Comparison of ENCODE assay signal across 8 cellular contexts in genomic region chr5:173331956-173332479, GRCh38. TPM values are rescaled to one million over a fixed set of nuclear protein-coding genes. Genes with fewer than 3 reads are reported as not detected.
DNase-seq lines count a peak whose midpoint lies in the region; TF ChIP-seq lines count a peak whose summit lies in the region.

No MANE protein-coding gene starts in this region.

- CTCF ChIA-PET in SK-N-SH (lab: Yijun Ruan, JAX) = interaction anchor here (0.5 to 13.7 kb wide), 32 partner anchors 9 to 1267 kb away, joined by 3 to 503 read pairs (median 4); partner anchors contain the start of gene ATP6V0E1

- DNase-seq in GM10266 (ENCODE audit: extremely low spot score) (peak; percentile 90), H7 (peak; percentile 89), MM.1S (peak; percentile 81), SK-N-SH (peak; percentile 91), cardiac muscle cell (ENCODE audit: low read depth in 1 of 2, low spot score in 1 of 2) (peak; percentile 92 to 93), renal cortical epithelial cell (ENCODE audit: low read depth) (peak; percentile 61), cerebellar nuclear complex (lab: John Stamatoyannopoulos, UW) (no peak)
- peak; percentile 85 for DNase-seq in activated naive CD4-positive, alpha-beta T cell treated with anti-CD3 and anti-CD28 coated beads, Interleukin-2, amount 50 U/mL, for 16 hours

- 61% methylated on average over 12 of the region's 16 CpGs for WGBS in SK-N-SH (ENCODE audit: low lambda C conversion rate)

- H3K36me3 ChIP-seq in H7 (replicated peaks; ENCODE audit: control insufficient read depth, insufficient read depth, low read length) (no peaks in the 10 kb centered on the region), MM.1S (replicated peaks; ENCODE audit: insufficient read depth, low read length) (no peaks in the 10 kb centered on the region), SK-N-SH (replicated peaks in 1 of 2; ENCODE audit: control insufficient read depth in 1 of 2, insufficient read depth in 2 of 2, low read length in 1 of 2) (no peaks in the 10 kb centered on the region), cardiac muscle cell (no peaks in the 10 kb centered on the region)

- H3K9ac ChIP-seq in MM.1S (ENCODE audit: low read length) (no peak overlapping the region), SK-N-SH (no peak overlapping the region)

- H3K79me2 ChIP-seq in MM.1S (ENCODE audit: low read length) (no peaks in the 10 kb centered on the region), SK-N-SH (ENCODE audit: insufficient read depth) (peaks cover 8% of the 10 kb centered on the region; the same call in 1 of the 2 replicates)

- H3K27ac ChIP-seq in MM.1S (ENCODE audit: low read length) (no peak overlapping the region), SK-N-SH (ENCODE audit: low read depth in 2 of 2, low read length in 1 of 2) (no peak overlapping the region; a peak in 1 of 4 replicates), cardiac muscle cell (no peak overlapping the region)

- no peaks in the 10 kb centered on the region for H3F3A ChIP-seq in MM.1S (ENCODE audit: insufficient read depth, low read length)
- peaks cover 26% of the 10 kb centered on the region for H3F3A ChIP-seq in SK-N-SH (replicated peaks; ENCODE audit: insufficient read depth)

- H4K20me1 ChIP-seq in MM.1S (ENCODE audit: insufficient read depth, low read length) = no peaks in the 10 kb centered on the region
- no peaks in the 10 kb centered on the region for H4K20me1 ChIP-seq in SK-N-SH (ENCODE audit: insufficient read depth)

- POLR2A ChIA-PET in SK-N-SH (lab: Yijun Ruan, JAX) = interaction anchor here (0.6 to 1.0 kb wide), 3 partner anchors 16 to 348 kb away, joined by 3 to 7 read pairs (median 4); partner anchors contain the start of gene ATP6V0E1

- TF ChIP-seq EP300 in SK-N-SH (IDR thresholded peaks at IDR 0.05; ENCODE audit: borderline replicate concordance in 1 of 2, low read depth in 1 of 2, low read length in 1 of 2) = no peak

- TF ChIP-seq CTCF in GM10266 (IDR thresholded peaks at IDR 0.05; ENCODE audit: control insufficient read depth, insufficient read depth, low read depth, missing control alignments) = peak; percentile 93
- peak; percentile 89 for TF ChIP-seq CTCF in MM.1S (IDR thresholded peaks at IDR 0.05; ENCODE audit: low read length)
- peak; percentile 91 for TF ChIP-seq CTCF in SK-N-SH (IDR thresholded peaks at IDR 0.05)
- peak; percentile 98 for TF ChIP-seq CTCF in cardiac muscle cell (IDR thresholded peaks at IDR 0.05; ENCODE audit: low read depth, low read length)

- H3K27me3 ChIP-seq in H7 (ENCODE audit: control insufficient read depth, insufficient read depth, low read length) = peaks cover 16% of the 10 kb centered on the region
- peaks cover 24% of the 10 kb centered on the region for H3K27me3 ChIP-seq in MM.1S (replicated peaks; ENCODE audit: insufficient read depth, low read length)
- no peaks in the 10 kb centered on the region for H3K27me3 ChIP-seq in SK-N-SH (ENCODE audit: insufficient read depth)
- no peaks in the 10 kb centered on the region for H3K27me3 ChIP-seq in cardiac muscle cell

- H3K4me2 ChIP-seq in MM.1S (ENCODE audit: low read depth, low read length) (no peak overlapping the region), SK-N-SH (no peak overlapping the region)

- H3K9me2 ChIP-seq in MM.1S (replicated peaks; ENCODE audit: insufficient read depth, low read length) = no peaks in the 10 kb centered on the region
- no peaks in the 10 kb centered on the region for H3K9me2 ChIP-seq in SK-N-SH

- peak; percentile 99 for TF ChIP-seq RAD21 in SK-N-SH (IDR thresholded peaks at IDR 0.05; ENCODE audit: low read length)

- H3K9me3 ChIP-seq in MM.1S (replicated peaks; ENCODE audit: insufficient read depth, low read length) (no peaks in the 10 kb centered on the region), SK-N-SH (no peaks in the 10 kb centered on the region), cardiac muscle cell (ENCODE audit: low read depth) (no peaks in the 10 kb centered on the region)

- H2AFZ ChIP-seq in MM.1S (ENCODE audit: low read length) = peak overlapping the region; percentile 57
- no peak overlapping the region for H2AFZ ChIP-seq in SK-N-SH (ENCODE audit: low read depth)

- no peaks in the 10 kb centered on the region for H3K4me1 ChIP-seq in MM.1S (ENCODE audit: low read length)
- H3K4me1 ChIP-seq in SK-N-SH (ENCODE audit: control insufficient read depth in 1 of 2, insufficient read depth in 2 of 2, low read depth in 1 of 2, low read length in 1 of 2) = peaks cover 0 to 20% of the 10 kb centered on the region in 2 experiments; a peak in 1 of 4 replicates
- peaks cover 18% of the 10 kb centered on the region for H3K4me1 ChIP-seq in cardiac muscle cell (ENCODE audit: low read depth)

- H3K4me3 ChIP-seq in H7 (ENCODE audit: insufficient read depth, low read depth, low read length) = no peak overlapping the region
- no peak overlapping the region for H3K4me3 ChIP-seq in MM.1S (ENCODE audit: low read length)
- peak overlapping the region in 1 of 2 experiments; percentile 30; a peak in 1 of 4 replicates for H3K4me3 ChIP-seq in SK-N-SH (ENCODE audit: low read depth in 2 of 2, low read length in 1 of 2)
- no peak overlapping the region for H3K4me3 ChIP-seq in cardiac muscle cell

TF ChIP-seq in SK-N-SH, 30 proteins besides CTCF, POLR2A, EP300 and RAD21 (continues in another document):
- TF ChIP-seq JUND (IDR thresholded peaks at IDR 0.05) (no peak), MXI1 (IDR thresholded peaks at IDR 0.05; ENCODE audit: low read depth, low read length) (peak; percentile 98), TAF1 (IDR thresholded peaks at IDR 0.05; ENCODE audit: borderline replicate concordance, low read depth, low read length) (no peak), FOSL2 (IDR thresholded peaks at IDR 0.05; ENCODE audit: borderline replicate concordance, low read depth) (no peak), NRF1 (IDR thresholded peaks at IDR 0.05; ENCODE audit: low read depth, low read length) (no peak), TEAD4 (IDR thresholded peaks at IDR 0.05; ENCODE audit: borderline replicate concordance, insufficient read depth) (no peak), GABPA (IDR thresholded peaks at IDR 0.05; ENCODE audit: low read depth) (no peak), ELF1 (IDR thresholded peaks at IDR 0.05) (no peak), FOXM1 (IDR thresholded peaks at IDR 0.05; ENCODE audit: low read depth) (no peak), CHD2 (IDR thresholded peaks at IDR 0.05; ENCODE audit: low read length, partially characterized antibody) (peak; percentile 45), MAX (IDR thresholded peaks at IDR 0.05; ENCODE audit: low read depth) (peak; percentile 90), POLR2AphosphoS5 (IDR thresholded peaks at IDR 0.05; ENCODE audit: low read depth, low read length) (no peak), RFX5 (IDR thresholded peaks at IDR 0.05; ENCODE audit: low read length) (no peak), FOXJ3 (CRISPR knock-in tag; IDR thresholded peaks at IDR 0.05) (no peak), MEF2A (IDR thresholded peaks at IDR 0.05; ENCODE audit: borderline replicate concordance, low read depth) (no peak)
- TF ChIP-seq, protein P1, sequence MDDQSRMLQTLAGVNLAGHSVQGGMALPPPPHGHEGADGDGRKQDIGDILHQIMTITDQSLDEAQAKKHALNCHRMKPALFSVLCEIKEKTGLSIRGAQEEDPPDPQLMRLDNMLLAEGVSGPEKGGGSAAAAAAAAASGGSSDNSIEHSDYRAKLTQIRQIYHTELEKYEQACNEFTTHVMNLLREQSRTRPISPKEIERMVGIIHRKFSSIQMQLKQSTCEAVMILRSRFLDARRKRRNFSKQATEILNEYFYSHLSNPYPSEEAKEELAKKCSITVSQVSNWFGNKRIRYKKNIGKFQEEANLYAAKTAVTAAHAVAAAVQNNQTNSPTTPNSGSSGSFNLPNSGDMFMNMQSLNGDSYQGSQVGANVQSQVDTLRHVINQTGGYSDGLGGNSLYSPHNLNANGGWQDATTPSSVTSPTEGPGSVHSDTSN (IDR thresholded peaks at IDR 0.05) = no peak
- TF ChIP-seq, protein P2, sequence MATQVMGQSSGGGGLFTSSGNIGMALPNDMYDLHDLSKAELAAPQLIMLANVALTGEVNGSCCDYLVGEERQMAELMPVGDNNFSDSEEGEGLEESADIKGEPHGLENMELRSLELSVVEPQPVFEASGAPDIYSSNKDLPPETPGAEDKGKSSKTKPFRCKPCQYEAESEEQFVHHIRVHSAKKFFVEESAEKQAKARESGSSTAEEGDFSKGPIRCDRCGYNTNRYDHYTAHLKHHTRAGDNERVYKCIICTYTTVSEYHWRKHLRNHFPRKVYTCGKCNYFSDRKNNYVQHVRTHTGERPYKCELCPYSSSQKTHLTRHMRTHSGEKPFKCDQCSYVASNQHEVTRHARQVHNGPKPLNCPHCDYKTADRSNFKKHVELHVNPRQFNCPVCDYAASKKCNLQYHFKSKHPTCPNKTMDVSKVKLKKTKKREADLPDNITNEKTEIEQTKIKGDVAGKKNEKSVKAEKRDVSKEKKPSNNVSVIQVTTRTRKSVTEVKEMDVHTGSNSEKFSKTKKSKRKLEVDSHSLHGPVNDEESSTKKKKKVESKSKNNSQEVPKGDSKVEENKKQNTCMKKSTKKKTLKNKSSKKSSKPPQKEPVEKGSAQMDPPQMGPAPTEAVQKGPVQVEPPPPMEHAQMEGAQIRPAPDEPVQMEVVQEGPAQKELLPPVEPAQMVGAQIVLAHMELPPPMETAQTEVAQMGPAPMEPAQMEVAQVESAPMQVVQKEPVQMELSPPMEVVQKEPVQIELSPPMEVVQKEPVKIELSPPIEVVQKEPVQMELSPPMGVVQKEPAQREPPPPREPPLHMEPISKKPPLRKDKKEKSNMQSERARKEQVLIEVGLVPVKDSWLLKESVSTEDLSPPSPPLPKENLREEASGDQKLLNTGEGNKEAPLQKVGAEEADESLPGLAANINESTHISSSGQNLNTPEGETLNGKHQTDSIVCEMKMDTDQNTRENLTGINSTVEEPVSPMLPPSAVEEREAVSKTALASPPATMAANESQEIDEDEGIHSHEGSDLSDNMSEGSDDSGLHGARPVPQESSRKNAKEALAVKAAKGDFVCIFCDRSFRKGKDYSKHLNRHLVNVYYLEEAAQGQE (IDR thresholded peaks at IDR 0.05; ENCODE audit: low read depth, low read length) = no peak

RNA-seq across cellular contexts. Expression of gene STC2, which starts 3.8 kb away (rescaled TPM):
- total RNA-seq in H7 (2014; rRNA removed; shearing (Covaris generic)) = 17.8 and 29.5 TPM in 2 replicates
- polyA plus RNA-seq in SK-N-SH (2012; rRNA removed) (5.9 and 9.1 TPM in 2 replicates), cardiac muscle cell (45.1 and 65.2 TPM in 2 replicates)
- 4.7 and 5.4 TPM in 2 replicates for polyA plus RNA-seq in SK-N-SH (2012; cell fraction: cytosol; rRNA removed)
- polyA plus RNA-seq in SK-N-SH (2012; cell fraction: nucleus; rRNA removed) = 6.4 and 6.8 TPM in 2 replicates
- total RNA-seq in cardiac muscle cell (83.4 and 138 TPM in 2 replicates), renal cortical epithelial cell (15.1 and 41.0 TPM in 2 replicates)

Comparison
In these comparisons a context has a peak if more than half of its experiments do, and no peak if none do; other contexts are left out.
1. DNase-seq: peak in GM10266 (single experiment), H7 (single experiment), MM.1S (single experiment), SK-N-SH (single experiment), activated naive CD4-positive, alpha-beta T cell treated with anti-CD3 and anti-CD28 coated beads, Interleukin-2, amount 50 U/mL, for 16 hours (single experiment), cardiac muscle cell (2 of 2) and renal cortical epithelial cell (single experiment); none in cerebellar nuclear complex (0 of 2).
2. Peak in every context shown above with its lines, with median percentiles within 50 percentile points of each other: CTCF ChIP-seq.